8 cellular contexts compared by ENCODE assay signal in the genomic region with DNA sequence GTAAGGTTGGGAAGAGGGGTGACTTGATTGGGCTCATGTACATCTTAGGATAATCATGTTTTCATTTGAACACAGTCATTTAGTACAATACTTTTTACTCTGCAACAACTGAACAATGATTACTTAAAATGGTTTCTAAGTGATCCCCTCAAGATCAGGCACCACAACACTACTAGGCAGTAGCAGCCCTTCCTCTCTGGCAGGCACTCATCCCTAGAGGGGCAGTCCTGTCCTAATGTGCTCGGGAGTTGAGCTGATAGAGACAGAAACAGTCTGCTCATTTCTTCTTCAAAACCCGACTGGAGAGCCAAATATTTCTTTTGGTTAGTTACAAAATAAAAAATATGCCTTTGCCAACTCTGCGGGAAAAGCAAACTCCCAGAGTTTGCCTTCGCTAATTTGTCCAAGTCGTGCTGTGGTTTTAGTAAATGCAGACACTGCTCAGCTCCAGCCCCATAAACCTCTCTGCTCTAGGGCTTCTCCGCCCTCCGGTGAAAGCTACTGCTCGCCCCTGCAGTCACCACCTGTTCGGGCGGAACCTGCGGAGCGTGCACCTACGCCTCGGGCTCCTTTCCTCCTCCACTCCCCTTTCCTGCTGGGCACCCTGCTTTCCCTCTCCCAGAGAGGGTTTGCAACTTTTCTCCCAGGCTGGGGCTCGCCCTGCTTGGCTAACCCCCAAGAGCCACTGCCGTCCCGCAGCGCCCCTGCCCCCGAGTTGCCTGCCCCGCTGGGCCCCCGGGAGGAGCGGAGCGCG. TPM values are rescaled to one million over a fixed set of nuclear protein-coding genes. Genes with fewer than 3 reads are reported as not detected.
A peak's percentile ranks its signal among the peaks of the same experiment; 100 is the strongest.
DNase-seq lines count a peak whose midpoint lies in the region; ATAC-seq and TF ChIP-seq lines count a peak whose summit lies in the region.

No MANE protein-coding gene starts in this region.

- DNase-seq in astrocyte of the cerebellum (ENCODE audit: low read depth) (peak; percentile 60), left lung (peak in 1 of 2 donors; percentile 68), tibial nerve (ENCODE audit: low spot score in 2 of 2) (no peak), GM19240 (ENCODE audit: insufficient read length, low spot score) (no peak)

- peaks cover 0 to 2% of the 10 kb centered on the region in 2 donors for H3K4me1 ChIP-seq in left lung
- peaks cover 0 to 30% (median 0%) of the 10 kb centered on the region in 4 donors for H3K4me1 ChIP-seq in tibial nerve

- ATAC-seq in GM19035 (IDR thresholded peaks at IDR 0.05; ENCODE audit: unreplicated experiment) (peak; percentile 48), HG03469 (IDR thresholded peaks at IDR 0.05; ENCODE audit: unreplicated experiment) (peak; percentile 21), left lung (peak; percentile 65), HG02571 (IDR thresholded peaks at IDR 0.05; ENCODE audit: unreplicated experiment) (no peak)

- in situ Hi-C loops in astrocyte of the cerebellum (cut with HindIII; ENCODE audit: low sequenced_read_pairs): no loop called here

- H3K27ac ChIP-seq in 22Rv1 (peak overlapping the region; percentile 71), left lung (peak overlapping the region; percentile 80 to 90), tibial nerve (peak overlapping the region in 3 of 4 donors; percentile 72 to 81 (median 78))

- H3K9me3 ChIP-seq in left lung (no peaks in the 10 kb centered on the region), tibial nerve (no peaks in the 10 kb centered on the region)

- TF ChIP-seq CTCF in 22Rv1 (IDR thresholded peaks at IDR 0.05): no peak
- no peak for TF ChIP-seq CTCF in astrocyte of the cerebellum (IDR thresholded peaks at IDR 0.05; ENCODE audit: low read depth, low read length, missing control alignments)
- no peak for TF ChIP-seq CTCF in left lung (IDR thresholded peaks at IDR 0.05)
- TF ChIP-seq CTCF in tibial nerve (IDR thresholded peaks at IDR 0.05): no peak

- TF ChIP-seq POLR2A in tibial nerve (IDR thresholded peaks at IDR 0.05): no peak

- H3K27me3 ChIP-seq in left lung (peaks cover 0 to 50% of the 10 kb centered on the region in 2 donors), tibial nerve (peaks cover 0 to 29% of the 10 kb centered on the region in 2 donors)

- H3K4me3 ChIP-seq in astrocyte of the cerebellum (ENCODE audit: low read depth, low read length): peak overlapping the region; percentile 38
- H3K4me3 ChIP-seq in left lung: peak overlapping the region; percentile 50 to 67
- H3K4me3 ChIP-seq in tibial nerve: peak overlapping the region; percentile 47 to 68 (median 58)

- 5 to 6% methylated on average over 14 to 15 of the region's 24 CpGs for WGBS in tibial nerve, 2 donors

- intact Hi-C loops in left lung (cut with DNase I): no loop called here

- H3K36me3 ChIP-seq in left lung: no peaks in the 10 kb centered on the region
- no peaks in the 10 kb centered on the region for H3K36me3 ChIP-seq in tibial nerve

- no peak for TF ChIP-seq EP300 in tibial nerve (IDR thresholded peaks at IDR 0.05)

RNA-seq across cellular contexts. Expression of gene NPNT, which starts 0.5 kb away (rescaled TPM):
- total RNA-seq in left lung (100 to 1,000 TPM; 119 to 380 TPM), tibial nerve (10 to 100 TPM; 15.6 to 53.8 (median 40.7) TPM)
